Comparison of ENCODE assay signal across 1 cellular context in the genomic region with DNA sequence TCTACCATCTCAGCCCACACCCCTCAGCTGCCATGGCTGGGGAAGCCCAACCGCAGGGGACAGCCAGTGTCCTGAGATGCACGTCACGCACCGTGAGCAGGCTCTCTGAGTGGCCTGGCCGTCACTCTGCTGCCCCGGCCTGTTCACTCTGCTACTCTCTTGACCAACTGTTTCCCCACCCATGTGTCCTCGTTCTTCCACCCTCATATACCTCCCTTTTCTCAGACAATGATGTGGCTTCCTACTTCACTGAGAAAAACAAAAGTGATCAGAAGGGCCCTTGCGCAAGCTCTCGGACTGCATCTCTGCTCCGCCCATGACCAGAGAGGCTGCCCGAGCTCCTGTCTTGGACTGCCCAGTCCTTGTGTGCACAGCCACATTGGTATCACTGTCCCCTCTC.
TF ChIP-seq lines count a peak whose summit lies in the region.

No MANE protein-coding gene starts in this region.

TF ChIP-seq in K562, 482 proteins besides CTCF, POLR2A, EP300 and RAD21:
- TF ChIP-seq SIN3B (IDR thresholded peaks at IDR 0.05; ENCODE audit: low read depth) (no peak), CEBPB (tag; IDR thresholded peaks at IDR 0.05) (peak; percentile 14; the same call in 1 of the 2 replicates)
